23 cellular contexts compared by ENCODE assay signal in the genomic region with DNA sequence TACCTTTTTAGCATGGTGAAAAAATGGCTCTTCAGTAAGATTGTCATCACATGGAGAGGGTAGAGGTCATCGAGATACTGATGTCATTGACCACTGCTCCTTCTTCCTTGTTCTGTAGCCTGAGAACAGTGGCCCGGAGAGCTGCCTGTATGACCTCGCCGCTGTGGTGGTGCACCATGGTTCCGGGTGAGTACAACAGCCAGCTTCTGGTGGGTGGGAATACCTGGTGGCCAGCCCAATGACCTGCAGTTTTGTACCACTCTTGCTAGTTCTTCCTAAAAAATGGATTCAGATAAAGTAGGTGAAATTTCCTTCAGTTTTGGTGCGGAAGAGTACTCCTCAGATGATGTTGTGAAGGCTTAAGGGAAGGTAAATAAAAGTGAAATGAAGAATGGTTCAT.
"Had no signal": no experiment of that assay in that cellular context is flagged by ENCODE, and none has a peak within 500 bp of the region (broad histone marks: within the 10 kb centered on the region; RNA-seq: fewer than 3 reads in every experiment).

No MANE protein-coding gene starts in this region.

- H3K27ac ChIP-seq: esophagus squamous epithelium, gastrocnemius medialis, heart left ventricle, parathyroid adenoma, upper lobe of left lung had no signal

- H3K4me1 Mint-ChIP-seq: endodermal cell had no signal

- H3K27ac Mint-ChIP-seq: activated naive CD8-positive, alpha-beta T cell treated with anti-CD3 and anti-CD28 coated beads, Interleukin-2, amount 10 ng/mL, durations not matched to agents 7 days and 5 days; endodermal cell had no signal

- H3K9me3 Mint-ChIP-seq: endodermal cell had no signal

- ATAC-seq: gastrocnemius medialis, heart left ventricle, left cardiac atrium, sciatic nerve, SK-N-SH treated with all-trans-retinoic acid at 6 μM for 48 hours had no signal

- H3K4me1 ChIP-seq: esophagus squamous epithelium, heart left ventricle, parathyroid adenoma, upper lobe of left lung had no signal

- H3K9me3 ChIP-seq: esophagus squamous epithelium, gastrocnemius medialis, upper lobe of left lung had no signal

- DNase-seq: activated CD4-positive, alpha-beta T cell treated with anti-CD3 and anti-CD28 coated beads for 1 hour; activated CD4-positive, alpha-beta T cell treated with anti-CD3 and anti-CD28 coated beads, Interleukin-2, amount 50 U/mL, for 4 hours; activated naive CD4-positive, alpha-beta T cell; activated naive CD8-positive, alpha-beta T cell treated with anti-CD3 and anti-CD28 coated beads, Interleukin-2, amount 10 ng/mL, durations not matched to agents 7 days and 5 days; activated T-cell treated with anti-CD3 and anti-CD28 coated beads for 4 hours; amygdala; cerebellar nuclear complex; cortex of kidney; endodermal cell; esophagus squamous epithelium; gastrocnemius medialis; heart left ventricle; left cardiac atrium; nucleus accumbens; small intestine; stimulated activated naive CD4-positive, alpha-beta T cell; T-helper 1 cell; T-helper 9 cell; upper lobe of left lung had no signal

- H3K4me3 Mint-ChIP-seq: activated naive CD8-positive, alpha-beta T cell treated with anti-CD3 and anti-CD28 coated beads, Interleukin-2, amount 10 ng/mL, durations not matched to agents 7 days and 5 days; endodermal cell had no signal

- FAIRE-seq: islet of Langerhans, small intestine had no signal

- H3K4me3 ChIP-seq: esophagus squamous epithelium, gastrocnemius medialis, heart left ventricle, upper lobe of left lung had no signal

- H3K27me3 Mint-ChIP-seq: activated naive CD8-positive, alpha-beta T cell treated with anti-CD3 and anti-CD28 coated beads, Interleukin-2, amount 10 ng/mL, durations not matched to agents 7 days and 5 days had no signal
